7 cellular contexts compared by ENCODE assay signal in the genomic region with DNA sequence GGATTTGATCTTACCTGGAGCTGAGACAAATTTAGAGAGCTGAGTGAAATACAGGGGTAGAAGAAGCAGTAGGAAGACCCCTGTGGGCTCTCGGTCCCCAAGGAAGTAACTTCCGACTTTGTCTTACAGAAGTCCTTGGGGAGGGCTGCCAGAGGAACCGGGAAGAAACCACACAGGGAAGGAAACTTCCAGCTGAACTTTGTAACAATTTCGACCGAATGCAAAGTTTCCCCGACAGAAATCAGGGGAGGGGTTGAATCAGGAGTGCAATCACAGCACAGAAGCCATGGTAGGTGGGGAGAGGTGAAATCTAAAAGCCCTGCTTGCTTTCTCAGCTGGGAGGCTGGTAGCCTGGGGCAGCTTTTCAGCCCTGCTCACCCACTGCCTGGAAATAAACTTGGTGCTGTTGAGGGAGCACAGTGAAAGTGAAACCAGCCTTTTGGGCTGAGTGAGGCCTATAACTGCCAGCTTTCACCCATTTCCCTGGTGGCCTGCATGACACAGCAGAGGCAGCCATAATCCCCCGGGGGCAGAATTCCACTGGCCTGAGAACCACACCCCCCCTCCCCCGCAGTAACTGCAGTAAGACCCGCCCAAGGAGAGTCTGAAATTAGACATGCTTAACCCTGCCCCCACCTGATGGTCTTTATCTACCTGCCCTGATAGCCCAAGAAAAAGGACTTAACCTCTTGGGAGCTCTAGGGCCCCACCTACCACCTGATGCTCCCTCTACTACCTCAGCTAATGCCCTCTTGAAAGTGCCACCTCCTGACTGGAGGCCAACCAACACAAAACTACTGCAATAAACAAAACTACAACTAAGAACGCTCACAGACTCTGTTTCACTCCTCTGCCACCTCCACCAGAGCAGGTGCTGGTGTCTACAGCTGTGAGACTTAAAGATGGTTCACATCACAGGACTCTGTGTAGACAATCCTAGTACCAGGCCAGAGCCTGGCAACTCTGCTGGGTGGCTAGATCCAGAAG.
DNase-seq lines count a peak whose midpoint lies in the region; ATAC-seq, FAIRE-seq and TF ChIP-seq lines count a peak whose summit lies in the region.

No MANE protein-coding gene starts in this region.

- H3K4me3 ChIP-seq in SJSA1 (peak overlapping the region; percentile 17), tibial artery (peak overlapping the region; percentile 34 to 42)

- peaks cover 12% of the 10 kb centered on the region for H3K4me1 ChIP-seq in SJSA1 (replicated peaks)
- H3K4me1 ChIP-seq in tibial artery: peaks cover 0 to 12% (median 0%) of the 10 kb centered on the region in 4 donors

- FAIRE-seq in GM19239 (lab: Jason Lieb, UNC): peak; percentile 80

- H3K36me3 ChIP-seq in SJSA1: no peaks in the 10 kb centered on the region
- no peaks in the 10 kb centered on the region for H3K36me3 ChIP-seq in tibial artery

- ATAC-seq in HG03066 (IDR thresholded peaks at IDR 0.05; ENCODE audit: low read depth, unreplicated experiment): peak; percentile 88

- intact Hi-C loops in tibial artery (cut with DNase I; ENCODE audit: low total_unique reads): no loop called here

- H3K27ac ChIP-seq in SJSA1 (peak overlapping the region; percentile 55), tibial artery (peak overlapping the region; percentile 63 to 70)

- no peaks in the 10 kb centered on the region for H3K27me3 ChIP-seq in SJSA1 (replicated peaks)
- no peaks in the 10 kb centered on the region for H3K27me3 ChIP-seq in tibial artery

- TF ChIP-seq CTCF in tibial artery (IDR thresholded peaks at IDR 0.05): no peak

- peak; percentile 7 for DNase-seq in GM19239 (ENCODE audit: insufficient read length, low spot score)
- peak; percentile 49 to 72 for DNase-seq in SJSA1 (ENCODE audit: low read depth in 1 of 2, low spot score in 2 of 2)
- peak in 1 of 2 donors; percentile 84 for DNase-seq in tibial artery
- DNase-seq in DMS 273 (lab: John Stamatoyannopoulos, UW; ENCODE audit: unreplicated experiment): no peak
- no peak for DNase-seq in activated CD4-positive, alpha-beta T cell treated with anti-CD3 and anti-CD28 coated beads, Interleukin-2, amount 50 U/mL, for 1 hour
- DNase-seq in OCI-M2 (lab: John Stamatoyannopoulos, UW; ENCODE audit: unreplicated experiment): no peak

- H3K9me3 ChIP-seq in SJSA1 (replicated peaks) (no peaks in the 10 kb centered on the region), tibial artery (no peaks in the 10 kb centered on the region)

Comparison
In these comparisons a context has a peak if more than half of its experiments do, and no peak if none do; other contexts are left out.
1. DNase-seq: peak in GM19239 (single experiment) and SJSA1 (2 of 2); none in DMS 273 (single experiment), activated CD4-positive, alpha-beta T cell treated with anti-CD3 and anti-CD28 coated beads, Interleukin-2, amount 50 U/mL, for 1 hour (single experiment) and OCI-M2 (single experiment).